In the genomic region with DNA sequence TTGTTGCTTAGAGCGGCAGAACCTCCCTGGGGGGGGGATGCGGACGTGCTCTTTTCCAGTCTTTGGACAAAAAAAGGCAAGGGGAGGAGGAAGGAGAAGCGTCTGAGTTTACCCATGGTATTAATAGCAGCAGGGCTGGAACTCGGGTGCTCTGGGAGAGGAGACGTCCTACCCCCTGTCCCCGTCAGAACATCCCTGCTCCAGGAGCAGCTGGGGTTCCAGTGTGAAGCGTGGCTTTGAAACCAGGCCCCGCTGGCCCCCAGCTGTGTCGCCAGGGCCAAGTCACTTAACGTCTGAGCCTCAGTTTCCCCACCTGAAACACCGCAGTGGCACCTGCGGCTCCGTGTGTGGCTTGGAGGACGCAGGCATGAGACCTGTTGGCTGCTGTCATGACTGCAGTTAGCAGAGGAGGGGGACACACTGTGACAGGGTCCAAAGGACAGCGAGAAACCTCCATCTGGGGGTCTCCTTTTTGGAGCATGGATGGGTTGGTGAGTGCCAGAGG, we compare ENCODE assay signal across 17 cellular contexts. TPM values are rescaled to one million over a fixed set of nuclear protein-coding genes. Genes with fewer than 3 reads are reported as not detected.
DNase-seq lines count a peak whose midpoint lies in the region; ATAC-seq, FAIRE-seq and TF ChIP-seq lines count a peak whose summit lies in the region.
"Had no signal": no experiment of that assay in that cellular context is flagged by ENCODE, and none has a peak within 500 bp of the region (broad histone marks: within the 10 kb centered on the region; RNA-seq: fewer than 3 reads in every experiment).

No MANE protein-coding gene starts in this region.

- TF ChIP-seq CTCF in H1 (IDR thresholded peaks at IDR 0.05; ENCODE audit: control extremely low read depth in 1 of 3, insufficient read depth in 1 of 3, low read depth in 1 of 3, low read length in 3 of 3) (no peak), tibial artery (IDR thresholded peaks at IDR 0.05) (no peak), stomach (IDR thresholded peaks at IDR 0.05) (no peak)

- no peak overlapping the region for H3K4ac ChIP-seq in H1 (replicated peaks; ENCODE audit: insufficient read length, low read depth, low read length)

- no peak for TF ChIP-seq EP300 in H1 (IDR thresholded peaks at IDR 0.05; ENCODE audit: borderline replicate concordance in 1 of 2, low read depth in 2 of 2, low read length in 2 of 2)
- no peak for TF ChIP-seq EP300 in stomach (IDR thresholded peaks at IDR 0.05)

- TF ChIP-seq POLR2A in H1 (IDR thresholded peaks at IDR 0.05; ENCODE audit: control extremely low read depth in 1 of 2, low read depth in 2 of 2, low read length in 2 of 2) = no peak
- no peak for TF ChIP-seq POLR2A in stomach (IDR thresholded peaks at IDR 0.05)

- peak; percentile 48 for FAIRE-seq in GM19239 (lab: Jason Lieb, UNC)
- no peak for FAIRE-seq in H1 (lab: Jason Lieb, UNC)

- no peak overlapping the region for H2BK120ac ChIP-seq in H1 (replicated peaks; ENCODE audit: low read depth, low read length)

- H4K91ac ChIP-seq in H1 (replicated peaks; ENCODE audit: insufficient read length, low read length) = no peak overlapping the region

- H4K5ac ChIP-seq in H1 (ENCODE audit: insufficient read length, low read depth, low read length) = no peak overlapping the region

- TF ChIP-seq RAD21 in H1 (IDR thresholded peaks at IDR 0.05 in 1 of 2, conservative IDR thresholded peaks at IDR 0.05 in 1 of 2; ENCODE audit: low read depth in 2 of 2, low read length in 2 of 2) = no peak

- H3K9ac ChIP-seq in H1 (replicated peaks in 1 of 4; ENCODE audit: extremely low read depth in 1 of 4, low read depth in 3 of 4, low read length in 3 of 4) = no peak overlapping the region

- WGBS in H1 (ENCODE audit: extremely low coverage in 1 of 2, insufficient coverage in 1 of 2, insufficient read length in 1 of 2, insufficient replicate concordance in 2 of 2, low coverage in 1 of 2, low lambda C conversion rate in 2 of 2, missing lambda C conversion rate in 1 of 2), 2 experiments = 86% methylated on average over 15 of the region's 16 CpGs; no CpG with 5 or more reads in 1 of the 2 experiments
- 62 to 76% (median 66%) methylated on average over 15 to 16 of the region's 16 CpGs for WGBS in stomach, 5 donors

- H2BK5ac ChIP-seq in H1 (ENCODE audit: low read depth, low read length) = no peak overlapping the region

- H2AK5ac ChIP-seq in H1 (ENCODE audit: low read depth, low read length) = no peak overlapping the region; the same call in 1 of the 2 replicates

- H3K56ac ChIP-seq in H1 (replicated peaks; ENCODE audit: insufficient read length, low read depth, low read length) = no peak overlapping the region

- H3K4me3 ChIP-seq in H1 (ENCODE audit: extremely low read depth in 1 of 4, insufficient read depth in 2 of 4, low read depth in 3 of 4, low read length in 4 of 4) (no peak overlapping the region), tibial artery (peak overlapping the region; percentile 39 to 56), stomach (no peak overlapping the region)

- H3K14ac ChIP-seq in H1 (ENCODE audit: insufficient read length) = no peak overlapping the region

- H3K18ac ChIP-seq in H1 (ENCODE audit: extremely low read depth, low read length) = no peak overlapping the region

- H3K27me3 ChIP-seq in H1 (replicated peaks in 1 of 4; ENCODE audit: control insufficient read depth in 3 of 4, extremely low read depth in 1 of 4, insufficient read depth in 3 of 4, low read length in 3 of 4) (peaks cover 7 to 34% (median 30%) of the 10 kb centered on the region in 4 experiments), tibial artery (peaks cover 0 to 29% of the 10 kb centered on the region in 2 donors), stomach (peaks cover 15 to 63% (median 37%) of the 10 kb centered on the region in 3 donors)
- H3K27me3 ChIP-seq: ascending aorta, testis had no signal

- H2BK20ac ChIP-seq in H1 (ENCODE audit: low read length) = no peak overlapping the region

- H3K27ac ChIP-seq in H1 (ENCODE audit: low read depth, low read length) (no peak overlapping the region), tibial artery (peak overlapping the region in 1 of 2 donors; percentile 18), stomach (no peak overlapping the region)
- H3K27ac ChIP-seq: ascending aorta, neutrophil, sigmoid colon, testis had no signal

- peak overlapping the region; percentile 72; the same call in 1 of the 2 replicates for H2BK15ac ChIP-seq in H1 (ENCODE audit: low read length)

- no peak for DNase-seq in GM19239 (ENCODE audit: insufficient read length, low spot score)
- DNase-seq in H1 (ENCODE audit: low read depth in 1 of 2, low spot score in 2 of 2) = no peak
- no peak for DNase-seq in tibial artery
- no peak for DNase-seq in NCI-H1436 (lab: John Stamatoyannopoulos, UW)
- DNase-seq in stomach = no peak
- DNase-seq: activated CD4-positive, CD25-positive, alpha-beta regulatory T cell treated with anti-CD3 and anti-CD28 coated beads, Interleukin-2, amount 50 U/mL, for 72 hours; mesendoderm; NCI-H2029 treated with DMSO at 0.1 percent for 48 hours; NCI-H524 treated with DMSO at 0.1 percent for 48 hours; SIG-M5; sigmoid colon; stimulated activated CD4-positive, alpha-beta T cell treated with anti-CD3 and anti-CD28 coated beads, Interleukin-2, amount 100 ng/mL, for 48 hours; testis had no signal

- no peak overlapping the region for H2BK12ac ChIP-seq in H1 (ENCODE audit: low read depth, low read length)

- H3K79me1 ChIP-seq in H1 (ENCODE audit: low read depth, low read length) = peaks cover 3% of the 10 kb centered on the region; the same call in 1 of the 2 replicates

- intact Hi-C loops in tibial artery (cut with DNase I; ENCODE audit: low total_unique reads) = loop anchor here (10.0 kb wide), 1 partner anchor 125 kb away; no protein-coding TSS in a partner anchor
- intact Hi-C loops in stomach (cut with DNase I; ENCODE audit: low total_unique reads) = loop anchor here (10.0 kb wide), 1 partner anchor 215 kb away; the partner anchor contains the start of gene GRIFIN

- no peak overlapping the region for H3K23ac ChIP-seq in H1 (ENCODE audit: insufficient read length)

- CTCF ChIA-PET in H1 (lab: Charles Lee; ENCODE audit: partially characterized antibody) = interaction anchor here (0.7 to 7.6 kb wide), 11 partner anchors 7 to 258 kb away, joined by 3 to 92 read pairs (median 5); no protein-coding TSS in a partner anchor

- no peaks in the 10 kb centered on the region for H3K79me2 ChIP-seq in H1 (ENCODE audit: control insufficient read depth in 1 of 2, insufficient read depth in 2 of 2, low read length in 2 of 2)

- H3K9me3 ChIP-seq in H1 (ENCODE audit: insufficient read depth in 2 of 2, low read depth in 1 of 2, low read length in 1 of 2) (no peaks in the 10 kb centered on the region; a peak in 1 of 4 replicates), tibial artery (no peaks in the 10 kb centered on the region), stomach (no peaks in the 10 kb centered on the region)
- H3K9me3 ChIP-seq: ascending aorta, neutrophil, sigmoid colon, testis had no signal

- H3K36me3 ChIP-seq in H1 (ENCODE audit: control insufficient read depth in 2 of 4, insufficient read depth in 4 of 4, low read length in 3 of 4) = no peaks in the 10 kb centered on the region; a peak in 1 of 8 replicates
- H3K36me3 ChIP-seq in tibial artery = no peaks in the 10 kb centered on the region
- no peaks in the 10 kb centered on the region for H3K36me3 ChIP-seq in stomach
- H3K36me3 ChIP-seq: ascending aorta, neutrophil, sigmoid colon had no signal

- H4K20me1 ChIP-seq in H1 (replicated peaks in 1 of 2; ENCODE audit: control insufficient read depth in 1 of 2, insufficient read depth in 2 of 2, low read length in 2 of 2) = no peaks in the 10 kb centered on the region

- no peak overlapping the region for H4K8ac ChIP-seq in H1 (ENCODE audit: extremely low read depth, insufficient read depth, low read length)

- POLR2A ChIA-PET in H1 (lab: Charles Lee; ENCODE audit: partially characterized antibody) = no interaction called here

- no peak overlapping the region for H2AFZ ChIP-seq in H1 (ENCODE audit: low read length)

- H3K4me1 ChIP-seq in H1 (replicated peaks in 1 of 4; ENCODE audit: control insufficient read depth in 3 of 4, insufficient read depth in 4 of 4, low read length in 3 of 4) (peaks cover 0 to 11% (median 8%) of the 10 kb centered on the region in 4 experiments; a peak in 5 of 7 replicates), tibial artery (peaks cover 4 to 33% (median 26%) of the 10 kb centered on the region in 4 donors), stomach (peaks cover 14 to 27% (median 21%) of the 10 kb centered on the region in 4 donors)

- peaks cover 3% of the 10 kb centered on the region; the same call in 1 of the 2 replicates for H3K23me2 ChIP-seq in H1 (ENCODE audit: low read depth, low read length)

- peak; percentile 8 for ATAC-seq in HG03196 (IDR thresholded peaks at IDR 0.05; ENCODE audit: unreplicated experiment)
- no peak for ATAC-seq in HG02763 (IDR thresholded peaks at IDR 0.05; ENCODE audit: unreplicated experiment)

- no peak overlapping the region; a peak in 1 of 4 replicates for H3K4me2 ChIP-seq in H1 (ENCODE audit: insufficient read depth in 1 of 2, low read depth in 2 of 2, low read length in 2 of 2)

TF ChIP-seq in H1, 55 proteins besides CTCF, POLR2A, EP300 and RAD21 (continues in another document):
- no peak for TF ChIP-seq RNF2 (IDR thresholded peaks at IDR 0.05; ENCODE audit: borderline replicate concordance, low read depth, low read length, missing control alignments, poor library complexity, severe bottlenecking)

RNA-seq across cellular contexts. Expression of gene AMZ1, which starts 1.4 kb away (rescaled TPM):
- total RNA-seq in H1 (2021; fragmentation: NEBNext Ultra II Directional; extraction: Animal tissue kit (Norgen Biotek cat#: 25700)) = 0.82 and 1.4 TPM in 2 replicates
- polyA plus RNA-seq in H1 (2011; rRNA removed) (0.59 and 1.1 TPM in 2 replicates), stomach (not detected)
- polyA plus RNA-seq in H1 (2011; cell fraction: cytosol; rRNA removed) = 0.58 TPM
- 1.2 TPM for polyA plus RNA-seq in H1 (2011; cell fraction: nucleus; rRNA removed)
- 0.33 to 1.3 TPM (median 0.91 TPM) in 4 replicates for polyA plus RNA-seq in H1 (2012, experiment 1 of 2)
- polyA plus RNA-seq in H1 (2012, experiment 2 of 2) = 0.16 TPM
- polyA plus RNA-seq in H1 (2013, experiment 1 of 2) = 0.65 TPM
- 0.63 TPM for polyA plus RNA-seq in H1 (2013, experiment 2 of 2)
- 0.82 and 0.90 TPM in 2 replicates for polyA minus RNA-seq in H1 (2011; rRNA and poly(A)+ RNA removed)
- 2.0 TPM for polyA minus RNA-seq in H1 (2011; cell fraction: cytosol; rRNA and poly(A)+ RNA removed)
- polyA minus RNA-seq in H1 (2011; cell fraction: nucleus; rRNA and poly(A)+ RNA removed) = 2.9 TPM
- total RNA-seq in stomach = 1 to 10 TPM in 1 of 5 donors, under 1 TPM in 2, not detected in 2; under 0.01 to 1.4 (median 0.45) TPM
- total RNA-seq: ascending aorta had no signal

RNA-seq across cellular contexts. Expression of gene TTYH3, which starts 57.6 kb away (rescaled TPM):
- total RNA-seq in H1 (2021; fragmentation: NEBNext Ultra II Directional; extraction: Animal tissue kit (Norgen Biotek cat#: 25700)) = 169 and 172 TPM in 2 replicates
- 66.2 and 122 TPM in 2 replicates for polyA plus RNA-seq in H1 (2011; rRNA removed)
- polyA plus RNA-seq in H1 (2011; cell fraction: cytosol; rRNA removed) = 46.4 TPM
- polyA plus RNA-seq in H1 (2011; cell fraction: nucleus; rRNA removed) = 147 TPM
- 68.1 to 127 TPM (median 115 TPM) in 4 replicates for polyA plus RNA-seq in H1 (2012, experiment 1 of 2)
- polyA plus RNA-seq in H1 (2012, experiment 2 of 2) = 102 TPM
- 175 TPM for polyA plus RNA-seq in H1 (2013, experiment 1 of 2)
- 184 TPM for polyA plus RNA-seq in H1 (2013, experiment 2 of 2)
- 41.7 and 42.6 TPM in 2 replicates for polyA minus RNA-seq in H1 (2011; rRNA and poly(A)+ RNA removed)
- polyA minus RNA-seq in H1 (2011; cell fraction: cytosol; rRNA and poly(A)+ RNA removed) = 87.8 TPM
- 79.3 TPM for polyA minus RNA-seq in H1 (2011; cell fraction: nucleus; rRNA and poly(A)+ RNA removed)
- 10 to 100 TPM; 16.2 to 79.1 (median 20.5) TPM for total RNA-seq in stomach
- polyA plus RNA-seq in stomach = 10 to 100 TPM in 1 of 3 donors, 1 to 10 TPM in 2; 4.1 to 10.8 (median 4.3) TPM

Comparison
In these comparisons a context has a peak if more than half of its experiments do, and no peak if none do; other contexts are left out.
1. H3K4me3 ChIP-seq: peak in tibial artery (2 of 2); none in H1 (0 of 4) and stomach (0 of 4).